Comparison of ENCODE assay signal across 15 cellular contexts in the genomic region with DNA sequence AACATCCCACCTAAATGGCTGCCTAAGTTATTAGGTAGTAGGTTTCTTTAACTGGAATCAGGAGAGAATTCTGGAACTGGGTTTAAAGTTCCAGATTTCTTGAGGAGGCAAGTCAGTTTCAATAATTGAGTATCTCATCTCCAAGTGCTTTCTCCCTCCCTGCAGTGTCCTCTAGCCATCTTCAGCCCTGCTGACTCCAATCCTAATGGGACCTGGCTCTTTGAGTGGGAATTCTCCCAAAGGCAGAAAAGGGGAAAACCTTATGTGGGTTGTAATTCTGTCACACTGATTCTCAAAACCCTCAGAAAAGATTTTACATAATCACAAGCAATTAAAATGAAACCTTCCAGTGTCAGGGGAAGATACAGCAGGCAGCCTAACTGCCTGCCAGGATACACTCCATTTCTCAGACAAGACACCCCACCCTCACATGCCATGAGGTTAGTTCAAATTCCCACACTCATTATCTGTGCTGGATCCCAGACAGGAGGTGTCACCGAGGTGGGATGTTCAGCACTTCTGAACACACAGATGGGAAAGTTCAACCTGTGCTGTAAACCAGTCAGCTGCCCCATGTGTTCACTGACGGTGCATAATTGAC.
"Had no signal": no experiment of that assay in that cellular context is flagged by ENCODE, and none has a peak within 500 bp of the region (broad histone marks: within the 10 kb centered on the region; RNA-seq: fewer than 3 reads in every experiment).

No MANE protein-coding gene starts in this region.

- H3K4me3 ChIP-seq: body of pancreas, psoas muscle, tibial nerve had no signal

- H3K4me1 ChIP-seq: body of pancreas had no signal

- H3K27ac ChIP-seq: body of pancreas, epithelial cell of prostate, psoas muscle had no signal

- H3K9me3 ChIP-seq: body of pancreas, psoas muscle, tibial nerve had no signal

- H3K27me3 ChIP-seq: body of pancreas, tibial nerve had no signal

- DNase-seq: activated B cell treated with CpG ODN at 0.5 μM for 24 hours; activated CD4-positive, alpha-beta T cell treated with anti-CD3 and anti-CD28 coated beads, Interleukin-2, amount 10 ng/mL, durations not matched to agents 24 days and 14 days; activated T-cell treated with anti-CD3 and anti-CD28 coated beads for 4 hours; body of pancreas; central memory CD4-positive, alpha-beta T cell; cortex of kidney; effector CD8-positive, alpha-beta T cell; glutamatergic neuron; immature natural killer cell; left colon; psoas muscle; stimulated activated CD4-positive, alpha-beta T cell treated with anti-CD3 and anti-CD28 coated beads, Interleukin-4, amount 100 ng/mL, for 24 hours; T-helper 17 cell had no signal
